ENCODE assay signal across 15 cellular contexts in the genomic region with DNA sequence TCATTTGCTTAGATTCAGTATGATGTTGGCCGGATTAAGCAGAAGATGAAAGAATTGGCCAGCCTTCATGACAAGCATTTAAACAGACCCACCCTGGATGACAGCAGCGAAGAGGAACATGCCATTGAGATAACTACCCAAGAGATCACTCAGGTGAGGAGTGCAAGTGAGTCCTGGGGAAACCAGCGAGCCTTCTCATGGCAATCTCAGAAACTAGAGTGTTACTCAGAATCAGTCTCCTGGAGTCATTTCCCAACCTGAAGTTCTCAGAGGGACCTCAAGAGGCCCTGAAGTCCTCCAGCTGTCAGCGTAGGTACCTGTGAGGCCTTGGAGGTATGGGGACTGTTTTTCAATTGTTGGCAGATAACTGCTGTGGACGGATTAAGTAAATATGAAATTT. TPM values are rescaled to one million over a fixed set of nuclear protein-coding genes. Genes with fewer than 3 reads are reported as not detected.
DNase-seq lines count a peak whose midpoint lies in the region; ATAC-seq and TF ChIP-seq lines count a peak whose summit lies in the region.
"Had no signal": no experiment of that assay in that cellular context is flagged by ENCODE, and none has a peak within 500 bp of the region (broad histone marks: within the 10 kb centered on the region; RNA-seq: fewer than 3 reads in every experiment).

No MANE protein-coding gene starts in this region.

- H3K27me3 Mint-ChIP-seq in activated CD4-positive, alpha-beta T cell treated with anti-CD3 and anti-CD28 coated beads for 36 hours: no peaks in the 10 kb centered on the region
- H3K27me3 Mint-ChIP-seq in endodermal cell (ENCODE audit: insufficient read depth) (no peaks in the 10 kb centered on the region), neural crest cell (ENCODE audit: low read depth) (no peaks in the 10 kb centered on the region)

- H3K36me3 ChIP-seq in endodermal cell (ENCODE audit: control insufficient read depth, insufficient read depth, low read length): peaks cover 46% of the 10 kb centered on the region

- H3K27ac Mint-ChIP-seq in activated CD4-positive, alpha-beta T cell treated with anti-CD3 and anti-CD28 coated beads for 36 hours: peak overlapping the region; percentile 1
- H3K27ac Mint-ChIP-seq in endodermal cell: peak overlapping the region; percentile 64
- H3K27ac Mint-ChIP-seq in neural crest cell (ENCODE audit: unreplicated experiment): peak overlapping the region; percentile 81

- no peak overlapping the region for H3K4me3 Mint-ChIP-seq in activated CD4-positive, alpha-beta T cell treated with anti-CD3 and anti-CD28 coated beads for 36 hours
- H3K4me3 Mint-ChIP-seq in endodermal cell: no peak overlapping the region
- H3K4me3 Mint-ChIP-seq in neural crest cell: no peak overlapping the region

- TF ChIP-seq CTCF in endodermal cell (conservative IDR thresholded peaks at IDR 0.05): peak; percentile 44
- no peak for TF ChIP-seq CTCF in neural crest cell (conservative IDR thresholded peaks at IDR 0.05)

- peak; percentile 42 for ATAC-seq in activated CD4-positive, alpha-beta T cell treated with anti-CD3 and anti-CD28 coated beads for 36 hours
- ATAC-seq in HG02610 (IDR thresholded peaks at IDR 0.05; ENCODE audit: unreplicated experiment): peak; percentile 40
- ATAC-seq: K562, Right ventricle myocardium inferior had no signal

- H3K4me3 ChIP-seq in endodermal cell (ENCODE audit: low read length): no peak overlapping the region
- H3K4me3 ChIP-seq: BLaER1, K562, SK-N-MC had no signal

- POLR2A ChIA-PET in activated CD4-positive, alpha-beta T cell treated with anti-CD3 and anti-CD28 coated beads for 36 hours (lab: Charles Lee): no interaction called here

- CTCF ChIA-PET in activated CD4-positive, alpha-beta T cell treated with anti-CD3 and anti-CD28 coated beads for 36 hours (lab: Charles Lee): interaction anchor here (0.8 to 1.6 kb wide), 3 partner anchors 9 to 20 kb away, joined by 3 to 8 read pairs (median 4); no protein-coding TSS in a partner anchor

- intact Hi-C loops in activated CD4-positive, alpha-beta T cell treated with anti-CD3 and anti-CD28 coated beads for 36 hours (cut with DNase I, micrococcal nuclease): no loop called here

- WGBS in endodermal cell (ENCODE audit: insufficient coverage in 1 of 2, insufficient read length in 1 of 2), 2 experiments: 95 to 96% methylated on average over 3 to 4 of the region's 5 CpGs

- no peaks in the 10 kb centered on the region for H3K9me3 ChIP-seq in endodermal cell (ENCODE audit: control insufficient read depth, low read length)
- H3K9me3 ChIP-seq: BLaER1 had no signal

- H3K9ac ChIP-seq in endodermal cell (ENCODE audit: extremely low read depth, low read length, poor library complexity, severe bottlenecking): no peak overlapping the region
- H3K9ac ChIP-seq: BLaER1 had no signal

- no peak for DNase-seq in activated CD4-positive, alpha-beta T cell treated with anti-CD3 and anti-CD28 coated beads for 36 hours
- no peak for DNase-seq in activated CD4-positive, alpha-beta T cell treated with anti-CD3 and anti-CD28 coated beads for 1 hour
- DNase-seq in endodermal cell (peak; percentile 66), neural crest cell (ENCODE audit: low read depth, low spot score) (no peak), NCI-H146 (lab: John Stamatoyannopoulos, UW) (no peak), GM19240 (ENCODE audit: insufficient read length, low spot score) (no peak), NCI-H2196 treated with DMSO at 0.1 percent for 48 hours (lab: John Stamatoyannopoulos, UW; ENCODE audit: unreplicated experiment) (no peak)
- DNase-seq: 8988T, NCI-H1436 treated with DMSO at 0.1 percent for 48 hours, NCI-H446 had no signal

- peaks cover 43% of the 10 kb centered on the region for H3K36me3 Mint-ChIP-seq in activated CD4-positive, alpha-beta T cell treated with anti-CD3 and anti-CD28 coated beads for 36 hours (ENCODE audit: low read depth)
- peaks cover 38% of the 10 kb centered on the region for H3K36me3 Mint-ChIP-seq in endodermal cell (ENCODE audit: low read depth)
- peaks cover 6% of the 10 kb centered on the region for H3K36me3 Mint-ChIP-seq in neural crest cell (ENCODE audit: low read depth)

- H3K27ac ChIP-seq in endodermal cell (ENCODE audit: low read depth, low read length): no peak overlapping the region
- H3K27ac ChIP-seq: BLaER1, SK-N-MC had no signal

- peaks cover 16% of the 10 kb centered on the region for H3K4me1 ChIP-seq in endodermal cell (ENCODE audit: control insufficient read depth, insufficient read depth, low read length)

- no peaks in the 10 kb centered on the region for H3K27me3 ChIP-seq in endodermal cell (ENCODE audit: control insufficient read depth, insufficient read depth, low read length, poor library complexity, severe bottlenecking)
- H3K27me3 ChIP-seq: BLaER1 had no signal

- H3K4me1 Mint-ChIP-seq in activated CD4-positive, alpha-beta T cell treated with anti-CD3 and anti-CD28 coated beads for 36 hours: peaks cover 23% of the 10 kb centered on the region
- H3K4me1 Mint-ChIP-seq in endodermal cell (peaks cover 42% of the 10 kb centered on the region), neural crest cell (no peaks in the 10 kb centered on the region)

- H3K9me3 Mint-ChIP-seq in activated CD4-positive, alpha-beta T cell treated with anti-CD3 and anti-CD28 coated beads for 36 hours (ENCODE audit: low read depth): no peaks in the 10 kb centered on the region
- H3K9me3 Mint-ChIP-seq in endodermal cell: no peaks in the 10 kb centered on the region
- H3K9me3 Mint-ChIP-seq in neural crest cell: no peaks in the 10 kb centered on the region

RNA-seq across cellular contexts. Expression of gene STX16, which starts 16.9 kb away (rescaled TPM):
- 100 to 1,000 TPM; 101 to 110 TPM for total RNA-seq in activated CD4-positive, alpha-beta T cell treated with anti-CD3 and anti-CD28 coated beads for 36 hours
- 100 to 1,000 TPM in 1 of 2 donors, 10 to 100 TPM in 1; 91.6 to 114 TPM for total RNA-seq in endodermal cell
- 60.9 TPM for polyA plus RNA-seq in endodermal cell (2013, experiment 1 of 2)
- 62.3 TPM for polyA plus RNA-seq in endodermal cell (2013, experiment 2 of 2)
- total RNA-seq in neural crest cell: 57.3 and 58.7 TPM in 2 replicates

RNA-seq across cellular contexts. Expression of gene NPEPL1, which starts 24.6 kb away (rescaled TPM):
- 10 to 100 TPM; 13.6 to 15.2 TPM for total RNA-seq in activated CD4-positive, alpha-beta T cell treated with anti-CD3 and anti-CD28 coated beads for 36 hours
- 10 to 100 TPM; 52.9 to 72.8 TPM for total RNA-seq in endodermal cell
- polyA plus RNA-seq in endodermal cell (2013, experiment 1 of 2): 24.1 TPM
- 22.4 TPM for polyA plus RNA-seq in endodermal cell (2013, experiment 2 of 2)
- total RNA-seq in neural crest cell: 32.0 and 34.0 TPM in 2 replicates

Comparison
In these comparisons a context has a peak if more than half of its experiments do, and no peak if none do; other contexts are left out.
1. H3K27ac Mint-ChIP-seq: peak in every context shown above with its lines; median percentile 81 in neural crest cell; 64 in endodermal cell; 1 in activated CD4-positive, alpha-beta T cell treated with anti-CD3 and anti-CD28 coated beads for 36 hours.